In genomic region chr3:49689887-49690624, GRCh38 we compare ENCODE assay signal across 8 cellular contexts. TPM values are rescaled to one million over a fixed set of nuclear protein-coding genes. Genes with fewer than 3 reads are reported as not detected.
A peak's percentile ranks its signal among the peaks of the same experiment; 100 is the strongest.
DNase-seq lines count a peak whose midpoint lies in the region; ATAC-seq, FAIRE-seq and TF ChIP-seq lines count a peak whose summit lies in the region.
"Not testable (repeated sequence)": the region's sequence is repeated elsewhere in the genome, so short reads cannot be mapped to it uniquely, and the experiment has no call there.

No MANE protein-coding gene starts in this region.

- POLR2A ChIA-PET in CD8-positive, alpha-beta memory T cell (lab: Charles Lee): not testable (repeated sequence)
- POLR2A ChIA-PET in HepG2 (lab: Yijun Ruan, JAX): interaction anchor here (1.9 to 2.3 kb wide), 3 partner anchors 17 to 240 kb away, joined by 4 to 18 read pairs (median 5); partner anchors contain the start of gene MON1A

- H3K79me2 ChIP-seq in SU-DHL-6 (ENCODE audit: insufficient read depth, low read length): not testable (repeated sequence)
- peaks cover 44% of the 10 kb centered on the region for H3K79me2 ChIP-seq in HepG2 (ENCODE audit: insufficient read depth, low read length)

- H3K4me3 Mint-ChIP-seq in CD8-positive, alpha-beta memory T cell: peak overlapping the region; percentile 94 to 98 (median 97)

- H2AFZ ChIP-seq in SU-DHL-6 (ENCODE audit: low read depth, low read length, severe bottlenecking): peak overlapping the region; percentile 80
- H2AFZ ChIP-seq in HepG2 (ENCODE audit: low read length): not testable (repeated sequence)

- H3K9me3 ChIP-seq in CD8-positive, alpha-beta memory T cell (ENCODE audit: low read length); SU-DHL-6 (ENCODE audit: insufficient read depth, low read length); HepG2 (ENCODE audit: low read length); ovary; tibial nerve: not testable (repeated sequence)

- H3K4me1 ChIP-seq in CD8-positive, alpha-beta memory T cell (ENCODE audit: insufficient read depth, low read length): peaks cover 20% of the 10 kb centered on the region
- H3K4me1 ChIP-seq in HepG2 (ENCODE audit: insufficient read depth, low read length): peaks cover 44% of the 10 kb centered on the region
- H3K4me1 ChIP-seq in ovary (ENCODE audit: insufficient read depth): not testable (repeated sequence)
- peaks cover 0 to 55% (median 13%) of the 10 kb centered on the region in 4 donors for H3K4me1 ChIP-seq in tibial nerve

- TF ChIP-seq EP300 in HepG2 (IDR thresholded peaks at IDR 0.05; ENCODE audit: low read depth in 2 of 2, low read length in 2 of 2); HepG2 (CRISPR knock-in tag; IDR thresholded peaks at IDR 0.05; ENCODE audit: borderline replicate concordance); ovary (IDR thresholded peaks at IDR 0.05); tibial nerve (IDR thresholded peaks at IDR 0.05): not testable (repeated sequence)

- peak overlapping the region; percentile 97 for H3K4me3 ChIP-seq in CD8-positive, alpha-beta memory T cell (ENCODE audit: low read length)
- H3K4me3 ChIP-seq in SU-DHL-6 (ENCODE audit: insufficient read depth, low read length, poor library complexity, severe bottlenecking) (peak overlapping the region; percentile 86), epithelial cell of proximal tubule (ENCODE audit: low read depth, low read length) (peak overlapping the region; percentile 96), HepG2 (replicated peaks in 1 of 3; ENCODE audit: insufficient read depth in 1 of 3, low read depth in 2 of 3, low read length in 3 of 3) (peak overlapping the region; percentile 75 to 96 (median 89)), ovary (peak overlapping the region; percentile 61), tibial nerve (peak overlapping the region; percentile 80 to 95 (median 86))

- peaks cover 0 to 14% (median 1%) of the 10 kb centered on the region in 3 donors for H3K36me3 Mint-ChIP-seq in CD8-positive, alpha-beta memory T cell

- not testable (repeated sequence) for TF ChIP-seq RAD21 in HepG2 (CRISPR knock-in tag; IDR thresholded peaks at IDR 0.05)

- peak; percentile 5 for ATAC-seq in HG03442 (IDR thresholded peaks at IDR 0.05; ENCODE audit: unreplicated experiment)
- ATAC-seq in HepG2: not testable (repeated sequence)

- H3K9me2 ChIP-seq in SU-DHL-6 (replicated peaks; ENCODE audit: insufficient read depth, low read length): not testable (repeated sequence)

- CTCF ChIA-PET in CD8-positive, alpha-beta memory T cell (lab: Charles Lee); HepG2 (lab: Yijun Ruan, JAX; ENCODE audit: low intra/inter-chr PET ratio, low total read pairs): not testable (repeated sequence)

- not testable (repeated sequence) for BruUV-seq in HepG2 (replicated peaks; lab: Mats Ljungman, UMichigan)

- FAIRE-seq in HepG2 (lab: Jason Lieb, UNC): not testable (repeated sequence)

- intact Hi-C loops in HepG2 (cut with micrococcal nuclease; ENCODE audit: unreplicated experiment); ovary (cut with DNase I): not testable (repeated sequence)

- H3K9ac ChIP-seq in SU-DHL-6 (ENCODE audit: low read length) (peak overlapping the region; percentile 71), HepG2 (ENCODE audit: insufficient read depth, low read depth, low read length) (peak overlapping the region; percentile 97)

- peaks cover 35 to 67% (median 41%) of the 10 kb centered on the region in 3 donors for H3K4me1 Mint-ChIP-seq in CD8-positive, alpha-beta memory T cell

- H3K27me3 ChIP-seq in CD8-positive, alpha-beta memory T cell (ENCODE audit: insufficient read depth, low read length, poor library complexity, severe bottlenecking); SU-DHL-6 (ENCODE audit: low read length); HepG2 (ENCODE audit: control insufficient read depth in 1 of 2, insufficient read depth in 2 of 2, low read length in 2 of 2); ovary: not testable (repeated sequence)
- peaks cover 0 to 14% of the 10 kb centered on the region in 2 donors for H3K27me3 ChIP-seq in tibial nerve

- 7% methylated on average over 14 of the region's 19 CpGs for WGBS in HepG2 (ENCODE audit: low lambda C conversion rate)
- 3 to 7% (median 6%) methylated on average over 16 to 19 of the region's 19 CpGs for WGBS in ovary, 3 donors
- WGBS in tibial nerve, 2 donors: 7 to 19% methylated on average over 9 to 19 of the region's 19 CpGs

- not testable (repeated sequence) for TF ChIP-seq CTCF in SU-DHL-6 (IDR thresholded peaks at IDR 0.05; ENCODE audit: insufficient read depth, low read length, poor library complexity, severe bottlenecking); epithelial cell of proximal tubule (conservative IDR thresholded peaks at IDR 0.05; ENCODE audit: low read depth, low read length); HepG2 (CRISPR knock-in tag; IDR thresholded peaks at IDR 0.05); ovary (IDR thresholded peaks at IDR 0.05); tibial nerve (IDR thresholded peaks at IDR 0.05)

- peak overlapping the region; percentile 76 for H3K27ac ChIP-seq in CD8-positive, alpha-beta memory T cell (ENCODE audit: low read depth, low read length)
- H3K27ac ChIP-seq in SU-DHL-6 (ENCODE audit: low read depth, low read length): not testable (repeated sequence)
- H3K27ac ChIP-seq in angular gyrus (ENCODE audit: low read depth, low read length): peak overlapping the region; percentile 86
- peak overlapping the region; percentile 96 for H3K27ac ChIP-seq in HepG2 (ENCODE audit: extremely low read length, insufficient read depth, low read length)
- peak overlapping the region in 1 of 2 donors; percentile 60 for H3K27ac ChIP-seq in ovary
- H3K27ac ChIP-seq in tibial nerve: peak overlapping the region; percentile 63 to 84 (median 79)

- not testable (repeated sequence) for H4K20me1 ChIP-seq in SU-DHL-6 (ENCODE audit: low read depth, low read length); HepG2 (ENCODE audit: insufficient read depth, low read length)

- peak overlapping the region; percentile 77 for H3K4me2 ChIP-seq in SU-DHL-6 (ENCODE audit: low read depth, low read length, poor library complexity, severe bottlenecking)
- peak overlapping the region; percentile 96 for H3K4me2 ChIP-seq in HepG2 (ENCODE audit: low read depth, low read length)

- TF ChIP-seq POLR2A in HepG2 (IDR thresholded peaks at IDR 0.05; ENCODE audit: insufficient read depth in 1 of 2, low read depth in 2 of 2, low read length in 2 of 2); ovary (IDR thresholded peaks at IDR 0.05); tibial nerve (IDR thresholded peaks at IDR 0.05): not testable (repeated sequence)

- H3K9me3 Mint-ChIP-seq in CD8-positive, alpha-beta memory T cell: not testable (repeated sequence)

- H3K27ac Mint-ChIP-seq in CD8-positive, alpha-beta memory T cell: peak overlapping the region in 7 of 8 donors; percentile 77 to 99 (median 96)

- H3K27me3 Mint-ChIP-seq in CD8-positive, alpha-beta memory T cell: not testable (repeated sequence)

- H3F3A ChIP-seq in SU-DHL-6 (ENCODE audit: insufficient read depth): not testable (repeated sequence)

- not testable (repeated sequence) for DNase-seq in CD8-positive, alpha-beta memory T cell; epithelial cell of proximal tubule (ENCODE audit: low read depth); HepG2 (ENCODE audit: low spot score); ovary; tibial nerve (ENCODE audit: low spot score in 2 of 2)

- in situ Hi-C loops in HepG2 (cut with HindIII; ENCODE audit: extremely low pct_ligation_motif_present, low pct_unique_long_range_greater_than_20kb): not testable (repeated sequence)

- H3K36me3 ChIP-seq in CD8-positive, alpha-beta memory T cell (ENCODE audit: insufficient read depth, low read length); SU-DHL-6 (ENCODE audit: low read length); HepG2 (replicated peaks in 1 of 2; ENCODE audit: control insufficient read depth in 1 of 2, insufficient read depth in 2 of 2, low read length in 2 of 2); ovary; tibial nerve: not testable (repeated sequence)

RNA-seq across cellular contexts. Expression of gene RNF123, which starts 0.7 kb away (rescaled TPM):
- 10 to 100 TPM; 38.8 to 43.7 TPM for total RNA-seq in CD8-positive, alpha-beta memory T cell
- 20.7 TPM for polyA plus RNA-seq in CD8-positive, alpha-beta memory T cell
- total RNA-seq in epithelial cell of proximal tubule (18.0 and 19.0 TPM in 2 replicates), HepG2 (2016; rRNA removed; fragmentation: Illumina TruSeq; extraction: Trizol) (16.1 and 29.9 TPM in 2 replicates), ovary (10 to 100 TPM; 15.9 to 37.6 (median 24.0) TPM), tibial nerve (10 to 100 TPM; 32.9 to 64.7 (median 39.1) TPM)
- 7.6 and 8.9 TPM in 2 replicates for total RNA-seq in HepG2 (2016; cell fraction: cytosol; rRNA removed; fragmentation: Illumina TruSeq; extraction: Trizol; ENCODE audit: low read depth)
- 12.8 and 27.1 TPM in 2 replicates for total RNA-seq in HepG2 (2016; cell fraction: insoluble cytoplasmic fraction; rRNA removed; fragmentation: Illumina TruSeq; extraction: Trizol)
- 10.8 and 12.7 TPM in 2 replicates for total RNA-seq in HepG2 (2016; cell fraction: membrane; rRNA removed; fragmentation: Illumina TruSeq; extraction: Trizol)
- total RNA-seq in HepG2 (2016; cell fraction: nucleus; rRNA removed; fragmentation: Illumina TruSeq; extraction: Trizol): 28.7 and 34.7 TPM in 2 replicates
- polyA plus RNA-seq in HepG2 (2011; rRNA removed) (82.2 and 91.9 TPM in 2 replicates), ovary (10 to 100 TPM; 16.3 to 26.2 TPM)
- 37.9 and 55.2 TPM in 2 replicates for polyA plus RNA-seq in HepG2 (2011; cell fraction: cytosol; rRNA removed)
- 455 and 594 TPM in 2 replicates for polyA plus RNA-seq in HepG2 (2011; cell fraction: nucleus; rRNA removed)
- polyA plus RNA-seq in HepG2 (2012): 27.9 and 34.2 TPM in 2 replicates
- 8.1 and 10.5 TPM in 2 replicates for polyA plus RNA-seq in HepG2 (2016; cell fraction: cytosol; fragmentation: Illumina TruSeq; extraction: Trizol; ENCODE audit: low read depth)
- 17.1 and 25.1 TPM in 2 replicates for polyA plus RNA-seq in HepG2 (2016; cell fraction: insoluble cytoplasmic fraction; fragmentation: Illumina TruSeq; extraction: Trizol; ENCODE audit: low read depth)
- polyA plus RNA-seq in HepG2 (2016; cell fraction: membrane; fragmentation: Illumina TruSeq; extraction: Trizol; ENCODE audit: low read depth): 14.9 and 15.8 TPM in 2 replicates
- polyA plus RNA-seq in HepG2 (2016; cell fraction: nucleus; fragmentation: Illumina TruSeq; extraction: Trizol; ENCODE audit: insufficient read depth, low read depth): 108 and 116 TPM in 2 replicates
- polyA minus RNA-seq in HepG2 (2011; rRNA and poly(A)+ RNA removed; ENCODE audit: low replicate concordance): 88.9 and 105 TPM in 2 replicates
- 26.2 and 30.5 TPM in 2 replicates for polyA minus RNA-seq in HepG2 (2011; cell fraction: cytosol; rRNA and poly(A)+ RNA removed)
- polyA minus RNA-seq in HepG2 (2011; cell fraction: nucleus; rRNA and poly(A)+ RNA removed): 55.9 and 56.4 TPM in 2 replicates

RNA-seq across cellular contexts. Expression of gene MST1, which starts 0.8 kb away (rescaled TPM):
- total RNA-seq in CD8-positive, alpha-beta memory T cell: 1 to 10 TPM; 6.0 to 8.5 TPM
- polyA plus RNA-seq in CD8-positive, alpha-beta memory T cell: 0.31 TPM
- 4.3 and 5.5 TPM in 2 replicates for total RNA-seq in epithelial cell of proximal tubule
- 26.7 and 189 TPM in 2 replicates for total RNA-seq in HepG2 (2016; rRNA removed; fragmentation: Illumina TruSeq; extraction: Trizol)
- 15.3 and 18.3 TPM in 2 replicates for total RNA-seq in HepG2 (2016; cell fraction: cytosol; rRNA removed; fragmentation: Illumina TruSeq; extraction: Trizol; ENCODE audit: low read depth)
- 25.3 and 197 TPM in 2 replicates for total RNA-seq in HepG2 (2016; cell fraction: insoluble cytoplasmic fraction; rRNA removed; fragmentation: Illumina TruSeq; extraction: Trizol)
- 14.6 and 16.5 TPM in 2 replicates for total RNA-seq in HepG2 (2016; cell fraction: membrane; rRNA removed; fragmentation: Illumina TruSeq; extraction: Trizol)
- total RNA-seq in HepG2 (2016; cell fraction: nucleus; rRNA removed; fragmentation: Illumina TruSeq; extraction: Trizol): 267 and 300 TPM in 2 replicates
- 452 and 686 TPM in 2 replicates for polyA plus RNA-seq in HepG2 (2011; rRNA removed)
- 174 and 178 TPM in 2 replicates for polyA plus RNA-seq in HepG2 (2011; cell fraction: cytosol; rRNA removed)
- 7,383 and 7,818 TPM in 2 replicates for polyA plus RNA-seq in HepG2 (2011; cell fraction: nucleus; rRNA removed)
- 313 and 330 TPM in 2 replicates for polyA plus RNA-seq in HepG2 (2012)
- polyA plus RNA-seq in HepG2 (2016; cell fraction: cytosol; fragmentation: Illumina TruSeq; extraction: Trizol; ENCODE audit: low read depth): 6.2 and 6.6 TPM in 2 replicates
- polyA plus RNA-seq in HepG2 (2016; cell fraction: insoluble cytoplasmic fraction; fragmentation: Illumina TruSeq; extraction: Trizol; ENCODE audit: low read depth): 20.9 and 21.3 TPM in 2 replicates
- polyA plus RNA-seq in HepG2 (2016; cell fraction: membrane; fragmentation: Illumina TruSeq; extraction: Trizol; ENCODE audit: low read depth): 9.6 and 10.0 TPM in 2 replicates
- polyA plus RNA-seq in HepG2 (2016; cell fraction: nucleus; fragmentation: Illumina TruSeq; extraction: Trizol; ENCODE audit: insufficient read depth, low read depth): 695 and 762 TPM in 2 replicates
- polyA minus RNA-seq in HepG2 (2011; rRNA and poly(A)+ RNA removed; ENCODE audit: low replicate concordance): 3.2 and 148 TPM in 2 replicates
- polyA minus RNA-seq in HepG2 (2011; cell fraction: cytosol; rRNA and poly(A)+ RNA removed): 42.2 and 50.5 TPM in 2 replicates
- 323 and 384 TPM in 2 replicates for polyA minus RNA-seq in HepG2 (2011; cell fraction: nucleus; rRNA and poly(A)+ RNA removed)
- total RNA-seq in ovary: 10 to 100 TPM in 6 of 7 donors, 1 to 10 TPM in 1; 5.2 to 91.0 (median 17.3) TPM
- 10 to 100 TPM in 1 of 2 donors, 1 to 10 TPM in 1; 3.5 to 31.3 TPM for polyA plus RNA-seq in ovary
- total RNA-seq in tibial nerve: 10 to 100 TPM; 11.7 to 23.7 (median 17.0) TPM

RNA-seq across cellular contexts. Expression of gene APEH, which starts 15.9 kb away (rescaled TPM):
- 100 to 1,000 TPM; 190 to 194 TPM for total RNA-seq in CD8-positive, alpha-beta memory T cell
- 119 TPM for polyA plus RNA-seq in CD8-positive, alpha-beta memory T cell
- 126 and 199 TPM in 2 replicates for total RNA-seq in epithelial cell of proximal tubule
- total RNA-seq in HepG2 (2016; rRNA removed; fragmentation: Illumina TruSeq; extraction: Trizol): 116 and 130 TPM in 2 replicates
- 32.8 and 39.1 TPM in 2 replicates for total RNA-seq in HepG2 (2016; cell fraction: cytosol; rRNA removed; fragmentation: Illumina TruSeq; extraction: Trizol; ENCODE audit: low read depth)
- total RNA-seq in HepG2 (2016; cell fraction: insoluble cytoplasmic fraction; rRNA removed; fragmentation: Illumina TruSeq; extraction: Trizol): 118 and 134 TPM in 2 replicates
- 57.5 and 60.4 TPM in 2 replicates for total RNA-seq in HepG2 (2016; cell fraction: membrane; rRNA removed; fragmentation: Illumina TruSeq; extraction: Trizol)
- 99.4 and 109 TPM in 2 replicates for total RNA-seq in HepG2 (2016; cell fraction: nucleus; rRNA removed; fragmentation: Illumina TruSeq; extraction: Trizol)
- 116 and 123 TPM in 2 replicates for polyA plus RNA-seq in HepG2 (2011; rRNA removed)
- 95.0 and 116 TPM in 2 replicates for polyA plus RNA-seq in HepG2 (2011; cell fraction: cytosol; rRNA removed)
- 227 and 231 TPM in 2 replicates for polyA plus RNA-seq in HepG2 (2011; cell fraction: nucleus; rRNA removed)
- polyA plus RNA-seq in HepG2 (2012): 110 and 113 TPM in 2 replicates
- polyA plus RNA-seq in HepG2 (2016; cell fraction: cytosol; fragmentation: Illumina TruSeq; extraction: Trizol; ENCODE audit: low read depth): 22.6 and 23.9 TPM in 2 replicates
- 87.5 and 96.0 TPM in 2 replicates for polyA plus RNA-seq in HepG2 (2016; cell fraction: insoluble cytoplasmic fraction; fragmentation: Illumina TruSeq; extraction: Trizol; ENCODE audit: low read depth)
- polyA plus RNA-seq in HepG2 (2016; cell fraction: membrane; fragmentation: Illumina TruSeq; extraction: Trizol; ENCODE audit: low read depth): 27.9 and 31.1 TPM in 2 replicates
- 137 and 152 TPM in 2 replicates for polyA plus RNA-seq in HepG2 (2016; cell fraction: nucleus; fragmentation: Illumina TruSeq; extraction: Trizol; ENCODE audit: insufficient read depth, low read depth)
- polyA minus RNA-seq in HepG2 (2011; rRNA and poly(A)+ RNA removed; ENCODE audit: low replicate concordance): 481 and 533 TPM in 2 replicates
- polyA minus RNA-seq in HepG2 (2011; cell fraction: cytosol; rRNA and poly(A)+ RNA removed): 94.8 and 99.0 TPM in 2 replicates
- 120 and 143 TPM in 2 replicates for polyA minus RNA-seq in HepG2 (2011; cell fraction: nucleus; rRNA and poly(A)+ RNA removed)
- total RNA-seq in ovary: 10 to 100 TPM; 33.7 to 90.9 (median 65.1) TPM
- 10 to 100 TPM; 41.6 to 42.8 TPM for polyA plus RNA-seq in ovary
- 10 to 100 TPM; 64.0 to 77.7 (median 65.8) TPM for total RNA-seq in tibial nerve

RNA-seq across cellular contexts. Expression of gene AMIGO3, which starts 29.4 kb away (rescaled TPM):
- under 1 TPM; 0.15 to 0.31 TPM for total RNA-seq in CD8-positive, alpha-beta memory T cell
- 1.5 TPM for polyA plus RNA-seq in CD8-positive, alpha-beta memory T cell
- total RNA-seq in epithelial cell of proximal tubule (0.07 and 0.86 TPM in 2 replicates), HepG2 (2016; rRNA removed; fragmentation: Illumina TruSeq; extraction: Trizol) (0.35 TPM in 1 of 2 replicates, not detected in the other), ovary (1 to 10 TPM in 1 of 7 donors, under 1 TPM in 3, not detected in 3; 0.22 to 2.0 (median 0.31) TPM), tibial nerve (1 to 10 TPM in 2 of 4 donors, not detected in 2; 2.1 to 4.2 TPM)
- 0.18 and 0.51 TPM in 2 replicates for total RNA-seq in HepG2 (2016; cell fraction: cytosol; rRNA removed; fragmentation: Illumina TruSeq; extraction: Trizol; ENCODE audit: low read depth)
- 0.13 and 0.45 TPM in 2 replicates for total RNA-seq in HepG2 (2016; cell fraction: insoluble cytoplasmic fraction; rRNA removed; fragmentation: Illumina TruSeq; extraction: Trizol)
- 0.19 TPM in 1 of 2 replicates, not detected in the other for total RNA-seq in HepG2 (2016; cell fraction: membrane; rRNA removed; fragmentation: Illumina TruSeq; extraction: Trizol)
- not detected in 2 replicates for total RNA-seq in HepG2 (2016; cell fraction: nucleus; rRNA removed; fragmentation: Illumina TruSeq; extraction: Trizol)
- polyA plus RNA-seq in HepG2 (2011; rRNA removed) (0.21 TPM in 1 of 2 replicates, not detected in the other), ovary (under 1 TPM in 1 of 2 donors, not detected in 1; 0.77 TPM)
- polyA plus RNA-seq in HepG2 (2011; cell fraction: cytosol; rRNA removed): 0.03 and 0.07 TPM in 2 replicates
- polyA plus RNA-seq in HepG2 (2011; cell fraction: nucleus; rRNA removed): 3.1 and 7.8 TPM in 2 replicates
- polyA plus RNA-seq in HepG2 (2012): 0.36 TPM in 1 of 2 replicates, not detected in the other
- polyA plus RNA-seq in HepG2 (2016; cell fraction: cytosol; fragmentation: Illumina TruSeq; extraction: Trizol; ENCODE audit: low read depth): 0.40 and 0.44 TPM in 2 replicates
- polyA plus RNA-seq in HepG2 (2016; cell fraction: insoluble cytoplasmic fraction; fragmentation: Illumina TruSeq; extraction: Trizol; ENCODE audit: low read depth): 0.73 and 0.79 TPM in 2 replicates
- polyA plus RNA-seq in HepG2 (2016; cell fraction: membrane; fragmentation: Illumina TruSeq; extraction: Trizol; ENCODE audit: low read depth): 0.40 and 0.43 TPM in 2 replicates
- polyA plus RNA-seq in HepG2 (2016; cell fraction: nucleus; fragmentation: Illumina TruSeq; extraction: Trizol; ENCODE audit: insufficient read depth, low read depth): 0.53 and 1.7 TPM in 2 replicates
- polyA minus RNA-seq in HepG2 (2011; rRNA and poly(A)+ RNA removed; ENCODE audit: low replicate concordance): 1.8 and 3.5 TPM in 2 replicates
- 0.26 and 0.30 TPM in 2 replicates for polyA minus RNA-seq in HepG2 (2011; cell fraction: cytosol; rRNA and poly(A)+ RNA removed)
- polyA minus RNA-seq in HepG2 (2011; cell fraction: nucleus; rRNA and poly(A)+ RNA removed): 0.75 and 2.1 TPM in 2 replicates

RNA-seq across cellular contexts. Expression of gene GMPPB, which starts 33.7 kb away (rescaled TPM):
- total RNA-seq in CD8-positive, alpha-beta memory T cell: 10 to 100 TPM; 52.6 to 53.8 TPM
- polyA plus RNA-seq in CD8-positive, alpha-beta memory T cell: 24.6 TPM
- total RNA-seq in epithelial cell of proximal tubule: 50.4 and 88.9 TPM in 2 replicates
- 21.7 and 23.1 TPM in 2 replicates for total RNA-seq in HepG2 (2016; rRNA removed; fragmentation: Illumina TruSeq; extraction: Trizol)
- total RNA-seq in HepG2 (2016; cell fraction: cytosol; rRNA removed; fragmentation: Illumina TruSeq; extraction: Trizol; ENCODE audit: low read depth): 3.9 and 5.4 TPM in 2 replicates
- total RNA-seq in HepG2 (2016; cell fraction: insoluble cytoplasmic fraction; rRNA removed; fragmentation: Illumina TruSeq; extraction: Trizol): 21.2 and 23.8 TPM in 2 replicates
- 7.3 and 8.9 TPM in 2 replicates for total RNA-seq in HepG2 (2016; cell fraction: membrane; rRNA removed; fragmentation: Illumina TruSeq; extraction: Trizol)
- total RNA-seq in HepG2 (2016; cell fraction: nucleus; rRNA removed; fragmentation: Illumina TruSeq; extraction: Trizol): 14.9 and 16.7 TPM in 2 replicates
- 6.5 and 9.1 TPM in 2 replicates for polyA plus RNA-seq in HepG2 (2011; rRNA removed)
- 6.3 and 8.4 TPM in 2 replicates for polyA plus RNA-seq in HepG2 (2011; cell fraction: cytosol; rRNA removed)
- polyA plus RNA-seq in HepG2 (2011; cell fraction: nucleus; rRNA removed): 15.5 and 21.5 TPM in 2 replicates
- polyA plus RNA-seq in HepG2 (2012): 4.8 and 5.8 TPM in 2 replicates
- 3.3 and 3.7 TPM in 2 replicates for polyA plus RNA-seq in HepG2 (2016; cell fraction: cytosol; fragmentation: Illumina TruSeq; extraction: Trizol; ENCODE audit: low read depth)
- 17.8 and 18.8 TPM in 2 replicates for polyA plus RNA-seq in HepG2 (2016; cell fraction: insoluble cytoplasmic fraction; fragmentation: Illumina TruSeq; extraction: Trizol; ENCODE audit: low read depth)
- 4.7 and 5.8 TPM in 2 replicates for polyA plus RNA-seq in HepG2 (2016; cell fraction: membrane; fragmentation: Illumina TruSeq; extraction: Trizol; ENCODE audit: low read depth)
- 23.9 and 25.9 TPM in 2 replicates for polyA plus RNA-seq in HepG2 (2016; cell fraction: nucleus; fragmentation: Illumina TruSeq; extraction: Trizol; ENCODE audit: insufficient read depth, low read depth)
- 21.4 and 30.7 TPM in 2 replicates for polyA minus RNA-seq in HepG2 (2011; rRNA and poly(A)+ RNA removed; ENCODE audit: low replicate concordance)
- 4.2 and 5.6 TPM in 2 replicates for polyA minus RNA-seq in HepG2 (2011; cell fraction: cytosol; rRNA and poly(A)+ RNA removed)
- polyA minus RNA-seq in HepG2 (2011; cell fraction: nucleus; rRNA and poly(A)+ RNA removed): 12.6 and 20.3 TPM in 2 replicates
- total RNA-seq in ovary: 10 to 100 TPM; 14.5 to 38.5 (median 29.2) TPM
- 1 to 10 TPM; 4.7 to 9.4 TPM for polyA plus RNA-seq in ovary
- total RNA-seq in tibial nerve: 10 to 100 TPM; 17.3 to 31.4 (median 25.3) TPM
